7 cellular contexts compared by ENCODE assay signal in the genomic region with DNA sequence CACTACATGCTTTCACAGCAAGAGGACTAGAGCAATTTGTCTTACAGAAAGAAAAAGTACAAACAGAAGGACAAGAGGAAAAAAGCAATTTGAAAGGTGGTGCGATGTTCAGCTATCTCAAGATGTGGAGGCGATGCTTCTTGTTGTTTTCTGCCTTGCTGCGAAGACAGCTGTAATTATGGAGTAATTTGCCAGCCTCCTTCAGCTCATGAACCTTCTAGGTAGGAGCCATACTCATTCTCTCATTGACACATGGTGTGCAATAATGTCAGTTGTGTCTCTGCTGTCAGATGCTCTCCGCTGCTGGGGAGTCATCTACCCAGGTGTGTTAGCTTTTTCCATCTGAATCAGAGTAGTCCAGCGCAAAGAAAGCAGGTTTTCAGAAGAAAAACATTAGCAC.
"Had no signal": no experiment of that assay in that cellular context is flagged by ENCODE, and none has a peak within 500 bp of the region (broad histone marks: within the 10 kb centered on the region; RNA-seq: fewer than 3 reads in every experiment).

No MANE protein-coding gene starts in this region.

- H2AFZ ChIP-seq: GM23248 had no signal

- H3K27ac ChIP-seq: GM23248 had no signal

- H3K4me3 ChIP-seq: GM23248, HAP-1, K562 had no signal

- H3K36me3 ChIP-seq: HAP-1 had no signal

- H3K4me1 ChIP-seq: HAP-1 had no signal

- DNase-seq: GM23248, GOT3, H7, IMR-90, KG1 had no signal

- H3K9me3 ChIP-seq: HAP-1 had no signal

- ATAC-seq: K562 had no signal

- H3K9ac ChIP-seq: GM23248 had no signal
